ENCODE assay signal across 8 cellular contexts in the genomic region with DNA sequence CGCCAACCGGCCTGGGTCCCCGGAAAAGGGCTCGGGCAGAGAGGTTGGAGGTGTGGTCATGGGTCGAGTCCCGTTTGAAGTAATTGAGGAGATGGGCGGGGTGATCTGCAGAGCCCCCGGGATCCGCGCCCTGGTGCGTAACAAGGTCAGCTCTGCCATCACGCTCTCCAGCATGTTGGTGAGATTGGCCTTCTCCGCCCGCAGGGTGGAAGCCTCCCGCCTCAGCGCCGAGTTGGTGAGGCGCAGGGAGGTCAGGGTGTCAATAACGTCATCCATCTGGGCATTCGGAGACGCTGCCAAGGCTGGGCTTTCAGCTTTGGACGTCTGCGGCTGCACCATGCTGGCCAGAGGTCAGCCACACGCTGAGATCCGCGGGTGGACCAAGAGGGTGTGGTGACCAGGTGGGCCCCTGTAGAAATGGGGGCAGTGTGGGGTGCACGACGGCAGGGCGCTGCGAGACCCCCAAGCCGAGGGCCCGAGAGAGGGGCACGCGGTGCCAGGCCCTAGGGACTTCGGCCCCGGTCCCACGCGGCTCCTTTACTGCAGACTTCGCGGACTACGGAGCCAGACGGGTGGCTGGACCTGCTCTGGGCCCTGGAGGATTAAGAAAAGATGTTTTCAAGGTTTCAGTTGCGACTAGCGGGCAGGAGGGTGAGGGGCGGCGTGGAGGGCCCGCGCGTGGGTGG. TPM values are rescaled to one million over a fixed set of nuclear protein-coding genes. Genes with fewer than 3 reads are reported as not detected.
DNase-seq lines count a peak whose midpoint lies in the region; ATAC-seq and TF ChIP-seq lines count a peak whose summit lies in the region.

No MANE protein-coding gene starts in this region.

- peak overlapping the region; percentile 65 for H3K4me2 ChIP-seq in OCI-LY3 (ENCODE audit: low read length)

- TF ChIP-seq CTCF in OCI-LY3 (IDR thresholded peaks at IDR 0.05; ENCODE audit: low read depth, low read length) (no peak), mucosa of descending colon (IDR thresholded peaks at IDR 0.05) (no peak)

- 0 out of 2 replicates have a peak, but pooled peaks cover 7% of the 10 kb centered on the region for H3K27me3 ChIP-seq in OCI-LY3 (ENCODE audit: low read depth, low read length)
- H3K27me3 ChIP-seq in ectodermal cell (ENCODE audit: control insufficient read depth, insufficient read depth, low read length, poor library complexity, severe bottlenecking), result no peaks in the 10 kb centered on the region
- no peaks in the 10 kb centered on the region for H3K27me3 ChIP-seq in aorta (ENCODE audit: control insufficient read depth in 1 of 2, insufficient read depth in 2 of 2, low read length in 1 of 2)

- ATAC-seq in mucosa of descending colon (peak; percentile 23), aorta (ENCODE audit: low FRiP score) (peak; percentile 34)

- H3K9me3 ChIP-seq in OCI-LY3 (ENCODE audit: insufficient read depth, low read length) (no peaks in the 10 kb centered on the region), ectodermal cell (ENCODE audit: control insufficient read depth, low read length) (no peaks in the 10 kb centered on the region), mucosa of descending colon (peaks cover 2% of the 10 kb centered on the region), aorta (ENCODE audit: control insufficient read depth, low read length) (no peaks in the 10 kb centered on the region)

- H3K36me3 ChIP-seq in OCI-LY3 (replicated peaks; ENCODE audit: low read depth, low read length), result no peaks in the 10 kb centered on the region
- H3K36me3 ChIP-seq in ectodermal cell (ENCODE audit: control insufficient read depth, insufficient read depth, low read length), result peaks cover 14% of the 10 kb centered on the region
- no peaks in the 10 kb centered on the region for H3K36me3 ChIP-seq in mucosa of descending colon (ENCODE audit: low read depth)
- no peaks in the 10 kb centered on the region for H3K36me3 ChIP-seq in aorta (ENCODE audit: control insufficient read depth in 1 of 2, insufficient read depth in 2 of 2, low read length in 1 of 2)

- H3K4me1 ChIP-seq in OCI-LY3 (ENCODE audit: low read length), result no peaks in the 10 kb centered on the region
- H3K4me1 ChIP-seq in ectodermal cell (ENCODE audit: control insufficient read depth, insufficient read depth, low read length), result peaks cover 9% of the 10 kb centered on the region
- H3K4me1 ChIP-seq in mucosa of descending colon (ENCODE audit: low read depth), result peaks cover 3% of the 10 kb centered on the region
- no peaks in the 10 kb centered on the region for H3K4me1 ChIP-seq in aorta (ENCODE audit: control insufficient read depth in 1 of 2, insufficient read depth in 2 of 2, low read length in 2 of 2)

- intact Hi-C loops in mucosa of descending colon (cut with DNase I, micrococcal nuclease), result no loop called here
- intact Hi-C loops in aorta (cut with DNase I), result loop anchor here in 1 of 2 donors (2.0 to 5.0 kb wide), 2 partner anchors 50 to 133 kb away; no protein-coding TSS in a partner anchor

- in situ Hi-C loops in G401 (cut with HindIII; ENCODE audit: low sequenced_read_pairs), result no loop called here

- no peaks in the 10 kb centered on the region for H4K20me1 ChIP-seq in OCI-LY3 (ENCODE audit: insufficient read depth, low read length)

- H3K27ac ChIP-seq in OCI-LY3 (ENCODE audit: low read length) (no peak overlapping the region), ectodermal cell (ENCODE audit: insufficient read depth, low read depth, low read length, poor library complexity, severe bottlenecking) (peak overlapping the region; percentile 76), aorta (ENCODE audit: low read depth in 1 of 2, low read length in 2 of 2) (no peak overlapping the region)

- peak overlapping the region; percentile 78 for H3K4me3 ChIP-seq in OCI-LY3 (ENCODE audit: low read length)
- H3K4me3 ChIP-seq in ectodermal cell (ENCODE audit: insufficient read depth, low read depth, low read length), result peak overlapping the region; percentile 74
- peak overlapping the region; percentile 70 for H3K4me3 ChIP-seq in mucosa of descending colon
- H3K4me3 ChIP-seq in aorta (ENCODE audit: low read length in 2 of 2), result peak overlapping the region; percentile 35 to 60

- whole genome bisulfite sequencing in ectodermal cell, 2 experiments, result 57 to 58% methylated on average over 49 of the region's 49 CpGs
- WGBS in aorta, 2 donors, result 37 to 41% methylated on average over 49 of the region's 49 CpGs

- peak overlapping the region; percentile 57 for H3K9ac ChIP-seq in OCI-LY3 (ENCODE audit: low read length)

- no peak overlapping the region for H2AFZ ChIP-seq in OCI-LY3 (ENCODE audit: low read depth, low read length)

- no peaks in the 10 kb centered on the region for H3K79me2 ChIP-seq in OCI-LY3 (ENCODE audit: low read length)

- DNase-seq in G401 (ENCODE audit: low spot score) (peak; percentile 32), mucosa of descending colon (peak; percentile 29 to 61 (median 58)), aorta (peak in 1 of 2 donors; percentile 56), RPMI8226 (no peak), SK-N-DZ (ENCODE audit: low spot score) (no peak), inferior parietal cortex (ENCODE audit: extremely low spot score) (no peak)

RNA-seq across cellular contexts. Expression of a gene that starts 0.7 kb away (rescaled TPM):
- 11.4 and 12.3 TPM in 2 replicates for total RNA-seq in G401 (2014; rRNA removed; shearing (Covaris generic))
- 34.2 TPM for polyA plus RNA-seq in ectodermal cell (2013, experiment 1 of 4)
- 40.2 TPM for polyA plus RNA-seq in ectodermal cell (2013, experiment 2 of 4)
- 24.3 TPM for polyA plus RNA-seq in ectodermal cell (2013, experiment 3 of 4)
- polyA plus RNA-seq in ectodermal cell (2013, experiment 4 of 4), result 27.2 TPM
- total RNA-seq in mucosa of descending colon (10 to 100 TPM; 18.7 to 33.0 (median 22.4) TPM), aorta (10 to 100 TPM; 15.3 to 17.0 TPM)
- 1 to 10 TPM; 7.5 to 8.4 TPM for polyA plus RNA-seq in aorta
- 32.7 and 35.5 TPM in 2 replicates for polyA plus RNA-seq in SK-N-DZ (2014; cell fraction: cytosol; rRNA removed)
- 10.2 and 12.2 TPM in 2 replicates for polyA plus RNA-seq in SK-N-DZ (2014; cell fraction: nucleus; rRNA removed)

Comparison
In these comparisons a context has a peak if more than half of its experiments do, and no peak if none do; other contexts are left out.
1. DNase-seq: peak in G401 (single experiment) and mucosa of descending colon (3 of 3); none in RPMI8226 (single experiment), SK-N-DZ (single experiment) and inferior parietal cortex (single experiment).
2. Peak in every context shown above with its lines, with median percentiles within 50 percentile points of each other: H3K4me3 ChIP-seq.